Comparison of ENCODE assay signal across 1 cellular context in the genomic region with DNA sequence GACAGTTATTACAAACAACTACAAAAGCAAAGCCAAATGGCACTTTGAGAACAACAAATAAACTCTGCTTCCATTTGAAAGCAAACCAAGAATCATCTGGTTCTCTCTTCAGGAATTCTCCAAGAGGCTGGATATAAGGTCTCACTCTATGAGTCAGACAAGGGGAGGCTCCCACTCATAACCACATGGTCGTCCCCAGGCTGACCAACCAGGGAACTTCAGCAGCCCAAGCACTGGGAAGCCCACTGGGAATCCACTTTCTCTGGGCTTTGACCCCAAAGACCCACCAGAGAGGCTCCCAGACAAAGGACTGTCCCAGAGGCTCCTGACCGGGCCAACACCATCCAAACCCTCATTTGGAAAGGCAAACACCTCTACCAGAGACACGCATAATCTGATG.
TF ChIP-seq lines count a peak whose summit lies in the region.

No MANE protein-coding gene starts in this region.

TF ChIP-seq in SK-N-SH, 30 proteins besides CTCF, POLR2A, EP300 and RAD21 (continued from another document):
- TF ChIP-seq, protein P1, sequence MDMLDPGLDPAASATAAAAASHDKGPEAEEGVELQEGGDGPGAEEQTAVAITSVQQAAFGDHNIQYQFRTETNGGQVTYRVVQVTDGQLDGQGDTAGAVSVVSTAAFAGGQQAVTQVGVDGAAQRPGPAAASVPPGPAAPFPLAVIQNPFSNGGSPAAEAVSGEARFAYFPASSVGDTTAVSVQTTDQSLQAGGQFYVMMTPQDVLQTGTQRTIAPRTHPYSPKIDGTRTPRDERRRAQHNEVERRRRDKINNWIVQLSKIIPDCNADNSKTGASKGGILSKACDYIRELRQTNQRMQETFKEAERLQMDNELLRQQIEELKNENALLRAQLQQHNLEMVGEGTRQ (IDR thresholded peaks at IDR 0.05; ENCODE audit: borderline replicate concordance, low read depth, low read length): no peak
